8 cellular contexts compared by ENCODE assay signal in genomic region chr7:99558306-99559275, GRCh38. TPM values are rescaled to one million over a fixed set of nuclear protein-coding genes. Genes with fewer than 3 reads are reported as not detected.
DNase-seq lines count a peak whose midpoint lies in the region; ATAC-seq and TF ChIP-seq lines count a peak whose summit lies in the region.

A gene with protein sequence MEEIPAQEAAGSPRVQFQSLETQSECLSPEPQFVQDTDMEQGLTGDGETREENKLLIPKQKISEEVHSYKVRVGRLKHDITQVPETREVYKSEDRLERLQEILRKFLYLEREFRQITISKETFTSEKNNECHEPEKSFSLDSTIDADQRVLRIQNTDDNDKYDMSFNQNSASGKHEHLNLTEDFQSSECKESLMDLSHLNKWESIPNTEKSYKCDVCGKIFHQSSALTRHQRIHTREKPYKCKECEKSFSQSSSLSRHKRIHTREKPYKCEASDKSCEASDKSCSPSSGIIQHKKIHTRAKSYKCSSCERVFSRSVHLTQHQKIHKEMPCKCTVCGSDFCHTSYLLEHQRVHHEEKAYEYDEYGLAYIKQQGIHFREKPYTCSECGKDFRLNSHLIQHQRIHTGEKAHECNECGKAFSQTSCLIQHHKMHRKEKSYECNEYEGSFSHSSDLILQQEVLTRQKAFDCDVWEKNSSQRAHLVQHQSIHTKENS (plus strand): TSS chr7:99558642. CDS start chr7:99560560, 1,918 bp downstream.

- in situ Hi-C loops in astrocyte of the cerebellum (cut with HindIII; ENCODE audit: low sequenced_read_pairs), result loop anchor here (5.0 kb wide), 1 partner anchor 81 kb away; no protein-coding TSS in a partner anchor

- H3K9me3 ChIP-seq in hepatocyte (ENCODE audit: low read depth) (no peaks in the 10 kb centered on the region), aorta (ENCODE audit: control insufficient read depth, low read length) (no peaks in the 10 kb centered on the region)

- H3K79me2 ChIP-seq in hepatocyte, result peaks cover 66% of the 10 kb centered on the region

- no peaks in the 10 kb centered on the region for H3K9me3 Mint-ChIP-seq in T-helper 2 cell treated with Interferon-gamma antibody and Interleukin-4, amounts not matched to agents 5 μg/mL and 100 μg/mL, for 36 hours

- peaks cover 34% of the 10 kb centered on the region for H3K4me1 Mint-ChIP-seq in T-helper 2 cell treated with Interferon-gamma antibody and Interleukin-4, amounts not matched to agents 5 μg/mL and 100 μg/mL, for 36 hours (ENCODE audit: low read depth)

- H3K27me3 Mint-ChIP-seq in T-helper 2 cell treated with Interferon-gamma antibody and Interleukin-4, amounts not matched to agents 5 μg/mL and 100 μg/mL, for 36 hours (ENCODE audit: low read depth), result no peaks in the 10 kb centered on the region

- H4K20me1 ChIP-seq in hepatocyte (ENCODE audit: insufficient read depth, poor library complexity, severe bottlenecking), result no peaks in the 10 kb centered on the region

- no peaks in the 10 kb centered on the region for H3K27me3 ChIP-seq in hepatocyte
- no peaks in the 10 kb centered on the region for H3K27me3 ChIP-seq in aorta (ENCODE audit: control insufficient read depth in 1 of 2, insufficient read depth in 2 of 2, low read length in 1 of 2)

- H3K27ac ChIP-seq in hepatocyte (peak within 1 kb of the TSS; percentile 99), aorta (ENCODE audit: low read depth in 1 of 2, low read length in 2 of 2) (peak within 1 kb of the TSS; percentile 34 to 65)

- TF ChIP-seq POLR2A in GM15510 (IDR thresholded peaks at IDR 0.05; ENCODE audit: borderline replicate concordance, extremely low read depth, insufficient read length), result peak; percentile 90

- WGBS in hepatocyte (ENCODE audit: low lambda C conversion rate, missing lambda C conversion rate), result 1% methylated on average over 74 of the region's 80 CpGs
- 0% methylated on average over 79 to 80 of the region's 80 CpGs for WGBS in aorta, 2 donors

- peaks cover 58% of the 10 kb centered on the region for H3K36me3 Mint-ChIP-seq in T-helper 2 cell treated with Interferon-gamma antibody and Interleukin-4, amounts not matched to agents 5 μg/mL and 100 μg/mL, for 36 hours (ENCODE audit: low read depth)

- intact Hi-C loops in aorta (cut with DNase I), result no loop called here

- no peaks in the 10 kb centered on the region for H3K9me2 ChIP-seq in hepatocyte (replicated peaks; ENCODE audit: insufficient read depth)

- peak within 1 kb of the TSS; percentile 82 for H2AFZ ChIP-seq in hepatocyte

- H3K4me1 ChIP-seq in hepatocyte (ENCODE audit: insufficient read depth) (peaks cover 27% of the 10 kb centered on the region), aorta (ENCODE audit: control insufficient read depth in 1 of 2, insufficient read depth in 2 of 2, low read length in 2 of 2) (peaks cover 0 to 3% of the 10 kb centered on the region in 2 donors)

- DNase-seq in NCI-H187 treated with DMSO at 0.1 percent for 48 hours (lab: John Stamatoyannopoulos, UW) (peak; percentile 69), astrocyte of the cerebellum (ENCODE audit: low read depth) (peak; percentile 59), hepatocyte (ENCODE audit: low spot score) (peak; percentile 93), retina (peak; percentile 98), aorta (peak; percentile 95 to 98)
- peak; percentile 87 for DNase-seq in T-helper 2 cell treated with Interferon-gamma antibody and Interleukin-4, amounts not matched to agents 5 μg/mL and 100 μg/mL, for 36 hours (ENCODE audit: low spot score)

- H3K4me3 ChIP-seq in astrocyte of the cerebellum (ENCODE audit: low read depth, low read length), result peak within 1 kb of the TSS; percentile 97
- peak within 1 kb of the TSS; percentile 64 for H3K4me3 ChIP-seq in hepatocyte
- H3K4me3 ChIP-seq in aorta (ENCODE audit: low read length in 2 of 2), result peak within 1 kb of the TSS; percentile 52 to 89

- peak within 1 kb of the TSS; percentile 83 for H3K4me2 ChIP-seq in hepatocyte

- H3K36me3 ChIP-seq in hepatocyte (replicated peaks; ENCODE audit: insufficient read depth, low read depth) (no peaks in the 10 kb centered on the region), aorta (ENCODE audit: control insufficient read depth in 1 of 2, insufficient read depth in 2 of 2, low read length in 1 of 2) (peaks cover 3 to 8% of the 10 kb centered on the region in 2 donors)

- H3K4me3 Mint-ChIP-seq in T-helper 2 cell treated with Interferon-gamma antibody and Interleukin-4, amounts not matched to agents 5 μg/mL and 100 μg/mL, for 36 hours, result peak within 1 kb of the TSS; percentile 100

- H3K27ac Mint-ChIP-seq in T-helper 2 cell treated with Interferon-gamma antibody and Interleukin-4, amounts not matched to agents 5 μg/mL and 100 μg/mL, for 36 hours, result peak within 1 kb of the TSS; percentile 99

- TF ChIP-seq CTCF in astrocyte of the cerebellum (IDR thresholded peaks at IDR 0.05; ENCODE audit: low read depth, low read length, missing control alignments) (no peak), hepatocyte (IDR thresholded peaks at IDR 0.05; ENCODE audit: poor library complexity) (no peak)

- ATAC-seq in HG02870 (IDR thresholded peaks at IDR 0.05; ENCODE audit: unreplicated experiment) (peak; percentile 74), aorta (ENCODE audit: low FRiP score) (peak; percentile 96)

RNA-seq across cellular contexts. Expression of the gene that starts here (rescaled TPM):
- 69.6 and 76.3 TPM in 2 replicates for total RNA-seq in hepatocyte
- polyA plus RNA-seq in hepatocyte, result 39.4 and 48.8 TPM in 2 replicates
- 10 to 100 TPM; 78.9 to 93.1 TPM for total RNA-seq in aorta
- polyA plus RNA-seq in aorta, result 10 to 100 TPM; 47.7 to 52.3 TPM

Comparison
In these comparisons a context has a peak if more than half of its experiments do, and no peak if none do; other contexts are left out.
1. Peak in every context shown above with its lines: DNase-seq, ATAC-seq, H3K4me3 ChIP-seq and H3K27ac ChIP-seq.